1 cellular context compared by ENCODE assay signal in genomic region chr10:123009105-123009805, GRCh38.
TF ChIP-seq lines count a peak whose summit lies in the region.

No MANE protein-coding gene starts in this region.

TF ChIP-seq in HepG2, 621 proteins besides CTCF, POLR2A, EP300 and RAD21 (continued from another document):
- TF ChIP-seq NR2F6 (IDR thresholded peaks at IDR 0.05): 0 out of 2 replicates have a peak, but pooled peaks have one; percentile 13
- TF ChIP-seq NR2F6 (CRISPR knock-in tag; IDR thresholded peaks at IDR 0.05): no peak
- no peak for TF ChIP-seq MXD1 (CRISPR knock-in tag; IDR thresholded peaks at IDR 0.05)
- no peak for TF ChIP-seq ZNF460 (CRISPR knock-in tag; IDR thresholded peaks at IDR 0.05; ENCODE audit: borderline replicate concordance)
- TF ChIP-seq GTF3A (CRISPR knock-in tag; conservative IDR thresholded peaks at IDR 0.05): no peak
- TF ChIP-seq ZNF451 (CRISPR knock-in tag; IDR thresholded peaks at IDR 0.05): no peak
- TF ChIP-seq GMEB2 (CRISPR knock-in tag; IDR thresholded peaks at IDR 0.05; ENCODE audit: low read depth): no peak
- TF ChIP-seq ZBTB43 (CRISPR knock-in tag; conservative IDR thresholded peaks at IDR 0.05): no peak
- TF ChIP-seq ZNF615 (CRISPR knock-in tag; IDR thresholded peaks at IDR 0.05; ENCODE audit: borderline replicate concordance): 0 out of 2 replicates have a peak, but pooled peaks have one; percentile 25
- TF ChIP-seq NCOA2 (CRISPR knock-in tag; IDR thresholded peaks at IDR 0.05): no peak
- TF ChIP-seq NPAS2 (CRISPR knock-in tag; IDR thresholded peaks at IDR 0.05; ENCODE audit: borderline replicate concordance): no peak
- TF ChIP-seq ZKSCAN1 (IDR thresholded peaks at IDR 0.05; ENCODE audit: low read length): no peak
- TF ChIP-seq ZNF839 (CRISPR knock-in tag; IDR thresholded peaks at IDR 0.05; ENCODE audit: borderline replicate concordance): no peak
- no peak for TF ChIP-seq ZNF780A (CRISPR knock-in tag; IDR thresholded peaks at IDR 0.05)
- no peak for TF ChIP-seq ARID2 (CRISPR knock-in tag; IDR thresholded peaks at IDR 0.05; ENCODE audit: borderline replicate concordance)
- 0 out of 2 replicates have a peak, but pooled peaks have one; percentile 50 for TF ChIP-seq AFF4 (CRISPR knock-in tag; IDR thresholded peaks at IDR 0.05)
- TF ChIP-seq ZNF749 (CRISPR knock-in tag; IDR thresholded peaks at IDR 0.05; ENCODE audit: borderline replicate concordance): no peak
- TF ChIP-seq SCMH1 (CRISPR knock-in tag; IDR thresholded peaks at IDR 0.05; ENCODE audit: borderline replicate concordance): no peak
- TF ChIP-seq NFE2 (CRISPR knock-in tag; IDR thresholded peaks at IDR 0.05): no peak
- 0 out of 2 replicates have a peak, but pooled peaks have one; percentile 3 for TF ChIP-seq ZNF367 (CRISPR knock-in tag; IDR thresholded peaks at IDR 0.05; ENCODE audit: borderline replicate concordance)
- 0 out of 2 replicates have a peak, but pooled peaks have one; percentile 24 for TF ChIP-seq NFIC (IDR thresholded peaks at IDR 0.05; ENCODE audit: low read length)
- TF ChIP-seq ZNF326 (CRISPR knock-in tag; IDR thresholded peaks at IDR 0.05; ENCODE audit: borderline replicate concordance): no peak
- no peak for TF ChIP-seq NRL (CRISPR knock-in tag; IDR thresholded peaks at IDR 0.05; ENCODE audit: borderline replicate concordance)
- TF ChIP-seq BRF2 (CRISPR knock-in tag; IDR thresholded peaks at IDR 0.05): no peak
TF ChIP-seq in HepG2: peak in this region for 44.
